15 cellular contexts compared by ENCODE assay signal in the genomic region with DNA sequence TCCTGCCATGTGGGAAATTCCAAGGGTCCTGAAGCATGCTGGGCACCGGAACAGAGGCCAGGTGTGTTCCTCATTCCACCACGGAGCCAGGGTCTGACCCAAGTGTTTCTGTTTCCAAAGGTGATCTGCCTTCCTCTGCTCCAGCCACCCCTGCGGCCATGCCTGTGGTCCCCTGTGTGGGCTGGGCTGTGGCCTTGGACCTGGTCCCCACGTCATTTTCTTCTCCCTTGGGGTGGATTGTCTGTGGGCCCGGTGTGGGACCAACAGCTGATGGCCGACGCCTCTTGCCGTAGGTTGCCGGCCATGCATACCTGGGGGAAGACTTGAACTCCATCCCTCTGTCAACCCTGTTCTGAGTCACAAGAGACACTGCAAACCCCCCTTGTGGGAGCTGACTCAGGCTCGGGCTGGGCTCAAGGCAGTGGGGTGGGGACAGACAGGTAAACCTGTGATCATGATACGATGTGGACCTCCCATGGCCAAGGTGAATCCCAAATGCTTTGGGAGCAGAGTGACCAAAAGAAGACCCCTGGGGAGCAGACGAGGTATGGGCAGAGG. TPM values are rescaled to one million over a fixed set of nuclear protein-coding genes. Genes with fewer than 3 reads are reported as not detected.
A peak's percentile ranks its signal among the peaks of the same experiment; 100 is the strongest.
DNase-seq lines count a peak whose midpoint lies in the region; ATAC-seq and TF ChIP-seq lines count a peak whose summit lies in the region.
"Had no signal": no experiment of that assay in that cellular context is flagged by ENCODE, and none has a peak within 500 bp of the region (broad histone marks: within the 10 kb centered on the region; RNA-seq: fewer than 3 reads in every experiment).

No MANE protein-coding gene starts in this region.

- ATAC-seq in activated CD8-positive, alpha-beta T cell treated with anti-CD3 and anti-CD28 coated beads for 36 hours = peak; percentile 38
- no peak for ATAC-seq in upper lobe of left lung (ENCODE audit: low FRiP score in 2 of 2)

- no peak overlapping the region for H3K27ac ChIP-seq in breast epithelium
- H3K27ac ChIP-seq in layer of hippocampus (ENCODE audit: low read depth, low read length) = peak overlapping the region; percentile 42
- H3K27ac ChIP-seq in upper lobe of left lung = peak overlapping the region; percentile 35 to 68 (median 50)
- H3K27ac ChIP-seq: transverse colon had no signal

- CTCF ChIA-PET in MCF 10A (lab: Yijun Ruan, JAX) = interaction anchor here (0.8 kb wide), 1 partner anchor 32 kb away, joined by 3 read pairs; no protein-coding TSS in a partner anchor
- CTCF ChIA-PET in activated CD8-positive, alpha-beta T cell treated with anti-CD3 and anti-CD28 coated beads for 36 hours (lab: Charles Lee) = interaction anchor here (1.3 kb wide), 1 partner anchor 9 kb away, joined by 4 read pairs; no protein-coding TSS in a partner anchor

- H3K9me3 Mint-ChIP-seq in MCF 10A (ENCODE audit: unreplicated experiment) = no peaks in the 10 kb centered on the region
- H3K9me3 Mint-ChIP-seq in activated CD8-positive, alpha-beta T cell treated with anti-CD3 and anti-CD28 coated beads for 36 hours = no peaks in the 10 kb centered on the region
- H3K9me3 Mint-ChIP-seq: activated CD4-positive, alpha-beta memory T cell treated with anti-CD3 and anti-CD28 coated beads for 36 hours; activated naive CD4-positive, alpha-beta T cell treated with anti-CD3 and anti-CD28 coated beads, Interleukin-2, amount 50 U/mL, for 72 hours; nephron had no signal

- no TSS peak for BruUV-seq in MCF 10A (replicated peaks; lab: Mats Ljungman, UMichigan)

- no peak for TF ChIP-seq CTCF in MCF 10A (IDR thresholded peaks at IDR 0.05; ENCODE audit: unreplicated experiment)
- TF ChIP-seq CTCF in breast epithelium (IDR thresholded peaks at IDR 0.05) = no peak
- TF ChIP-seq CTCF in activated CD8-positive, alpha-beta T cell treated with anti-CD3 and anti-CD28 coated beads for 36 hours (IDR thresholded peaks at IDR 0.05) = no peak
- no peak for TF ChIP-seq CTCF in upper lobe of left lung (IDR thresholded peaks at IDR 0.05)

- H3K4me1 ChIP-seq in breast epithelium (peaks cover 0 to 6% of the 10 kb centered on the region in 2 donors), upper lobe of left lung (peaks cover 46 to 66% (median 54%) of the 10 kb centered on the region in 4 donors)

- no peaks in the 10 kb centered on the region for H3K27me3 Mint-ChIP-seq in MCF 10A (ENCODE audit: insufficient read depth, unreplicated experiment)
- H3K27me3 Mint-ChIP-seq in activated CD8-positive, alpha-beta T cell treated with anti-CD3 and anti-CD28 coated beads for 36 hours = no peaks in the 10 kb centered on the region
- H3K27me3 Mint-ChIP-seq: activated CD4-positive, alpha-beta memory T cell treated with anti-CD3 and anti-CD28 coated beads for 36 hours had no signal

- H3K4me3 Mint-ChIP-seq in MCF 10A (ENCODE audit: unreplicated experiment) = no peak overlapping the region
- no peak overlapping the region for H3K4me3 Mint-ChIP-seq in activated CD8-positive, alpha-beta T cell treated with anti-CD3 and anti-CD28 coated beads for 36 hours
- H3K4me3 Mint-ChIP-seq: activated CD4-positive, alpha-beta memory T cell treated with anti-CD3 and anti-CD28 coated beads for 36 hours; nephron had no signal

- H3K9me3 ChIP-seq in breast epithelium = no peaks in the 10 kb centered on the region
- no peaks in the 10 kb centered on the region for H3K9me3 ChIP-seq in upper lobe of left lung
- H3K9me3 ChIP-seq: transverse colon had no signal

- POLR2A ChIA-PET in MCF 10A (lab: Yijun Ruan, JAX) = interaction anchor here (0.6 to 0.8 kb wide), 3 partner anchors 13 to 728 kb away, joined by 3 to 4 read pairs (median 3); no protein-coding TSS in a partner anchor
- POLR2A ChIA-PET in activated CD8-positive, alpha-beta T cell treated with anti-CD3 and anti-CD28 coated beads for 36 hours (lab: Charles Lee) = no interaction called here

- no peak overlapping the region for H3K27ac Mint-ChIP-seq in MCF 10A (ENCODE audit: low read depth, unreplicated experiment)
- H3K27ac Mint-ChIP-seq in activated CD8-positive, alpha-beta T cell treated with anti-CD3 and anti-CD28 coated beads for 36 hours = peak overlapping the region; percentile 82
- H3K27ac Mint-ChIP-seq: activated CD4-positive, alpha-beta memory T cell treated with anti-CD3 and anti-CD28 coated beads for 36 hours had no signal

- no peaks in the 10 kb centered on the region for H3K36me3 Mint-ChIP-seq in MCF 10A (ENCODE audit: insufficient read depth, unreplicated experiment)
- H3K36me3 Mint-ChIP-seq in activated CD8-positive, alpha-beta T cell treated with anti-CD3 and anti-CD28 coated beads for 36 hours (ENCODE audit: low read depth) = no peaks in the 10 kb centered on the region
- H3K36me3 Mint-ChIP-seq: activated CD4-positive, alpha-beta memory T cell treated with anti-CD3 and anti-CD28 coated beads for 36 hours; activated naive CD4-positive, alpha-beta T cell treated with anti-CD3 and anti-CD28 coated beads, Interleukin-2, amount 50 U/mL, for 72 hours had no signal

- H3K4me3 ChIP-seq in breast epithelium (no peak overlapping the region), upper lobe of left lung (no peak overlapping the region)
- H3K4me3 ChIP-seq: transverse colon had no signal

- no peak for TF ChIP-seq POLR2A in breast epithelium (IDR thresholded peaks at IDR 0.05)
- TF ChIP-seq POLR2A in upper lobe of left lung (IDR thresholded peaks at IDR 0.05) = no peak

- H3K36me3 ChIP-seq in breast epithelium (no peaks in the 10 kb centered on the region), upper lobe of left lung (peaks cover 0 to 3% (median 0%) of the 10 kb centered on the region in 4 donors)
- H3K36me3 ChIP-seq: transverse colon had no signal

- H3K4me1 Mint-ChIP-seq in MCF 10A (ENCODE audit: insufficient read depth, unreplicated experiment) = peaks cover 22% of the 10 kb centered on the region
- peaks cover 30% of the 10 kb centered on the region for H3K4me1 Mint-ChIP-seq in activated CD8-positive, alpha-beta T cell treated with anti-CD3 and anti-CD28 coated beads for 36 hours (ENCODE audit: low read depth)

- TF ChIP-seq EP300 in upper lobe of left lung (IDR thresholded peaks at IDR 0.05) = no peak

- peak; percentile 17 for DNase-seq in MCF 10A (ENCODE audit: unreplicated experiment)
- no peak for DNase-seq in breast epithelium (ENCODE audit: low spot score in 2 of 2)
- peak; percentile 17 for DNase-seq in activated CD8-positive, alpha-beta T cell treated with anti-CD3 and anti-CD28 coated beads for 36 hours
- DNase-seq in upper lobe of left lung = peak in 1 of 2 donors; percentile 54
- DNase-seq in SW480 (ENCODE audit: low spot score) = no peak
- no peak for DNase-seq in NCI-H2107 treated with DMSO at 0.1 percent for 48 hours (lab: John Stamatoyannopoulos, UW; ENCODE audit: unreplicated experiment)
- no peak for DNase-seq in NCI-H1436 treated with DMSO at 0.1 percent for 48 hours (lab: John Stamatoyannopoulos, UW)
- DNase-seq: ACHN, dermis blood vessel endothelial cell, T-helper 9 cell, transverse colon had no signal

- H3K27me3 ChIP-seq in breast epithelium = no peaks in the 10 kb centered on the region
- H3K27me3 ChIP-seq in layer of hippocampus (ENCODE audit: control insufficient read depth, insufficient read depth, low read length) = no peaks in the 10 kb centered on the region
- H3K27me3 ChIP-seq in upper lobe of left lung = no peaks in the 10 kb centered on the region
- H3K27me3 ChIP-seq: transverse colon had no signal

- intact Hi-C loops in MCF 10A (cut with micrococcal nuclease) (no loop called here), breast epithelium (cut with DNase I; ENCODE audit: low total_unique reads) (no loop called here)
- intact Hi-C loops in activated CD8-positive, alpha-beta T cell treated with anti-CD3 and anti-CD28 coated beads for 36 hours (cut with micrococcal nuclease) = no loop called here

- 78 to 87% methylated on average over 8 to 12 of the region's 12 CpGs for WGBS in upper lobe of left lung, 2 donors

RNA-seq across cellular contexts. Expression of gene ATP11A, which starts 35.0 kb away (rescaled TPM):
- total RNA-seq in MCF 10A (2022) (41.2 and 42.7 TPM in 2 replicates), breast epithelium (10 to 100 TPM; 22.1 to 27.2 (median 26.8) TPM), upper lobe of left lung (100 to 1,000 TPM; 159 to 285 (median 260) TPM)
- 10 to 100 TPM; 28.8 to 30.2 TPM for total RNA-seq in activated CD8-positive, alpha-beta T cell treated with anti-CD3 and anti-CD28 coated beads for 36 hours

Comparison
In these comparisons a context has a peak if more than half of its experiments do, and no peak if none do; other contexts are left out.
1. DNase-seq: peak in MCF 10A (single experiment) and activated CD8-positive, alpha-beta T cell treated with anti-CD3 and anti-CD28 coated beads for 36 hours (single experiment); none in breast epithelium (0 of 2), SW480 (single experiment), NCI-H2107 treated with DMSO at 0.1 percent for 48 hours (single experiment) and NCI-H1436 treated with DMSO at 0.1 percent for 48 hours (single experiment).
2. H3K27ac ChIP-seq: peak in layer of hippocampus (single experiment) and upper lobe of left lung (4 of 4); none in breast epithelium (0 of 2).